15 cellular contexts compared by ENCODE assay signal in the genomic region with DNA sequence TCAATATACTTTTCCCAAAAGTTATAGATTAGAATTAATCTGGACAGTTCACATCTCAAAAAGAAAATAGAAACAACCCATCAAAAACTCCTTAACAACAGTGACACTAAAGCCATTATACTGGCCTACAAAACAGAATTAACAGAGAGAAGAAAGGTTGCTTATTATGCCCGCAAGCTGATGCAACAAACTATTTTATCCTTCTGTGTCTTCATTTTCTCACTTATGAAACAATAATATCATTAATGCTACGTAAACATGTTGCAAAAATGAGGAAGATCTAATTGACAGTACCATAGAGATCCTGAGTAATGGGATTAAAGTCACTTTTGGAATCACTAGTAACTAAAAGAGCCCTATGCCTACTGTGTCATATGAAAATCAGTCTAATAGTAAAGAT. TPM values are rescaled to one million over a fixed set of nuclear protein-coding genes. Genes with fewer than 3 reads are reported as not detected.
A peak's percentile ranks its signal among the peaks of the same experiment; 100 is the strongest.
DNase-seq lines count a peak whose midpoint lies in the region; ATAC-seq and TF ChIP-seq lines count a peak whose summit lies in the region.
"Had no signal": no experiment of that assay in that cellular context is flagged by ENCODE, and none has a peak within 500 bp of the region (broad histone marks: within the 10 kb centered on the region; RNA-seq: fewer than 3 reads in every experiment).

No MANE protein-coding gene starts in this region.

- in situ Hi-C loops in gastrocnemius medialis (cut with MboI; ENCODE audit: low sequenced_read_pairs in 4 of 4), result no loop called here

- no peak for ATAC-seq in gastrocnemius medialis

- H3K27ac ChIP-seq in cingulate gyrus (ENCODE audit: low read depth, low read length), result peak overlapping the region; percentile 80
- H3K27ac ChIP-seq in temporal lobe (ENCODE audit: low read depth, low read length), result peak overlapping the region; percentile 83
- no peak overlapping the region for H3K27ac ChIP-seq in gastrocnemius medialis
- H3K27ac ChIP-seq: 22Rv1, BLaER1 had no signal

- no peaks in the 10 kb centered on the region for H3K27me3 ChIP-seq in gastrocnemius medialis
- H3K27me3 ChIP-seq: BLaER1 had no signal

- no peaks in the 10 kb centered on the region for H3K36me3 ChIP-seq in gastrocnemius medialis

- TF ChIP-seq POLR2A in gastrocnemius medialis (IDR thresholded peaks at IDR 0.05), result no peak

- H3K4me3 ChIP-seq in gastrocnemius medialis, result no peak overlapping the region
- H3K4me3 ChIP-seq: BLaER1 had no signal

- H3K4me1 ChIP-seq in gastrocnemius medialis, result peaks cover 0 to 10% of the 10 kb centered on the region in 2 donors
- H3K4me1 ChIP-seq: BLaER1 had no signal

- no peaks in the 10 kb centered on the region for H3K9me3 ChIP-seq in gastrocnemius medialis

- intact Hi-C loops in gastrocnemius medialis (cut with DNase I; ENCODE audit: low total_unique reads), result no loop called here

- DNase-seq in NCI-H82 (lab: John Stamatoyannopoulos, UW) (peak; percentile 34), NCI-H82 treated with DMSO at 0.1 percent for 48 hours (lab: John Stamatoyannopoulos, UW; ENCODE audit: unreplicated experiment) (no peak), medulla oblongata (ENCODE audit: extremely low spot score) (peak; percentile 49), gastrocnemius medialis (no peak)
- no peak for DNase-seq in stimulated activated CD4-positive, alpha-beta T cell treated with anti-CD3 and anti-CD28 coated beads, Interleukin-15, amount 100 ng/mL, for 24 hours
- DNase-seq in activated naive CD4-positive, alpha-beta T cell treated with anti-CD3 and anti-CD28 coated beads, Interleukin-2, amount 50 U/mL, for 16 hours, result no peak
- DNase-seq: AML-193; CD4-positive, CD25-positive, alpha-beta regulatory T cell; DMS53; GOT3; H9 had no signal

- no peak for TF ChIP-seq CTCF in gastrocnemius medialis (IDR thresholded peaks at IDR 0.05 in 4 of 5, conservative IDR thresholded peaks at IDR 0.05 in 1 of 5)

RNA-seq across cellular contexts. Expression of a gene that starts 32.6 kb away (rescaled TPM):
- total RNA-seq in temporal lobe, result 80.6 TPM
- 10 to 100 TPM; 11.2 to 51.4 (median 21.5) TPM for total RNA-seq in gastrocnemius medialis

Comparison
In these comparisons a context has a peak if more than half of its experiments do, and no peak if none do; other contexts are left out.
1. DNase-seq: peak in NCI-H82 (single experiment) and medulla oblongata (single experiment); none in NCI-H82 treated with DMSO at 0.1 percent for 48 hours (single experiment), gastrocnemius medialis (0 of 2), stimulated activated CD4-positive, alpha-beta T cell treated with anti-CD3 and anti-CD28 coated beads, Interleukin-15, amount 100 ng/mL, for 24 hours (single experiment) and activated naive CD4-positive, alpha-beta T cell treated with anti-CD3 and anti-CD28 coated beads, Interleukin-2, amount 50 U/mL, for 16 hours (single experiment).
2. H3K27ac ChIP-seq: peak in cingulate gyrus (single experiment) and temporal lobe (single experiment); none in gastrocnemius medialis (0 of 4).